ENCODE assay signal across 19 cellular contexts in genomic region chr2:98419977-98420725, GRCh38. TPM values are rescaled to one million over a fixed set of nuclear protein-coding genes. Genes with fewer than 3 reads are reported as not detected.
DNase-seq lines count a peak whose midpoint lies in the region; ATAC-seq and TF ChIP-seq lines count a peak whose summit lies in the region.
"Had no signal": no experiment of that assay in that cellular context is flagged by ENCODE, and none has a peak within 500 bp of the region (broad histone marks: within the 10 kb centered on the region; RNA-seq: fewer than 3 reads in every experiment).

No MANE protein-coding gene starts in this region.

- H3K36me3 ChIP-seq in left ventricle myocardium inferior: no peaks in the 10 kb centered on the region
- H3K36me3 ChIP-seq: HAP-1 had no signal

- peak; percentile 26 for ATAC-seq in left ventricle myocardium superior

- H3K27me3 ChIP-seq in left ventricle myocardium inferior (ENCODE audit: low read depth): no peaks in the 10 kb centered on the region

- DNase-seq in left ventricle myocardium superior: no peak
- no peak for DNase-seq in left ventricle myocardium inferior
- peak; percentile 24 for DNase-seq in HT1080 (ENCODE audit: low read depth)
- peak; percentile 25 for DNase-seq in fibroblast of mammary gland (ENCODE audit: low read depth)
- peak; percentile 40 for DNase-seq in pulmonary artery endothelial cell (ENCODE audit: low read depth, low spot score)
- DNase-seq in iPS-NIHi11 (ENCODE audit: low spot score): no peak
- no peak for DNase-seq in GDM1 (lab: John Stamatoyannopoulos, UW)
- no peak for DNase-seq in GOT3 (lab: John Stamatoyannopoulos, UW)
- DNase-seq: AML-193, C1 segment of cervical spinal cord, GF-D8, NCI-H1105 treated with DMSO at 0.1 percent for 48 hours, NCI-H1694, NCI-H2081, NCI-H2171, NCI-H345, NCI-H524, NCI-H82 had no signal

- H3K9me3 ChIP-seq in left ventricle myocardium inferior (replicated peaks): peaks cover 12% of the 10 kb centered on the region

- intact Hi-C loops in left ventricle myocardium superior (cut with micrococcal nuclease) (no loop called here), left ventricle myocardium inferior (cut with micrococcal nuclease) (no loop called here)

- no peak overlapping the region for H3K27ac ChIP-seq in left ventricle myocardium inferior (replicated peaks)

- H3K4me1 ChIP-seq in left ventricle myocardium inferior: no peaks in the 10 kb centered on the region
- H3K4me1 ChIP-seq: HAP-1 had no signal

- TF ChIP-seq CTCF in left ventricle myocardium inferior (IDR thresholded peaks at IDR 0.05; ENCODE audit: borderline replicate concordance): no peak
- TF ChIP-seq CTCF in fibroblast of mammary gland (conservative IDR thresholded peaks at IDR 0.05; ENCODE audit: control insufficient read depth, insufficient read depth, low read depth, low read length): no peak

- H3K4me3 ChIP-seq in left ventricle myocardium inferior (no peak overlapping the region), fibroblast of mammary gland (ENCODE audit: control insufficient read depth, low read depth, low read length) (no peak overlapping the region)
- H3K4me3 ChIP-seq: HAP-1 had no signal

RNA-seq across cellular contexts. Expression of gene INPP4A, which starts 24.5 kb away (rescaled TPM):
- total RNA-seq in left ventricle myocardium superior: 16.3 TPM
- total RNA-seq in left ventricle myocardium inferior: 20.8 TPM
- total RNA-seq in HT1080 (2014; rRNA removed; shearing (Covaris generic)): 17.3 and 18.1 TPM in 2 replicates
- polyA plus RNA-seq in HT1080 (2015; cell fraction: cytosol; rRNA removed): 7.7 and 9.0 TPM in 2 replicates
- 21.0 and 21.6 TPM in 2 replicates for polyA plus RNA-seq in HT1080 (2015; cell fraction: nucleus; rRNA removed)
- total RNA-seq in pulmonary artery endothelial cell: 38.7 and 41.7 TPM in 2 replicates

Comparison
In these comparisons a context has a peak if more than half of its experiments do, and no peak if none do; other contexts are left out.
1. DNase-seq: peak in HT1080 (single experiment), fibroblast of mammary gland (single experiment) and pulmonary artery endothelial cell (single experiment); none in left ventricle myocardium superior (single experiment), left ventricle myocardium inferior (single experiment), iPS-NIHi11 (single experiment), GDM1 (single experiment) and GOT3 (single experiment).